Comparison of ENCODE assay signal across 3 cellular contexts in genomic region chr1:181846001-181846645, GRCh38.
"Had no signal": no experiment of that assay in that cellular context is flagged by ENCODE, and none has a peak within 500 bp of the region (broad histone marks: within the 10 kb centered on the region; RNA-seq: fewer than 3 reads in every experiment).

No MANE protein-coding gene starts in this region.

- H3K4me3 ChIP-seq: GM12878 had no signal

- DNase-seq: GDM1, GF-D8 had no signal
